Comparison of ENCODE assay signal across 7 cellular contexts in the genomic region with DNA sequence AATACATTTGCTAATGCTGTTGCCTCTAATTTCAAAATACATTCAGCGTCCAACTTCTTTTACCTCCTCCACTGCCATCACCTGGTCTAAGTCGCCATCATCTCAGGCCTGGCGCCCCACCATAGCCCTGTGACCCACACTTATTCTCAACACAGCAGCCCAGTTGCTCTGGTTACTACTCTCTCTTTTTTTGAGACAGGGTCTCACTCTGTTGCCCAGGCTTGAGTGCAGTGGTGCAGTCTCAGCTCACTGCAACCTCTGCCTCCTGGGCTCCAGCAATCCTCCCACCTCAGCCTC. TPM values are rescaled to one million over a fixed set of nuclear protein-coding genes. Genes with fewer than 3 reads are reported as not detected.
"Had no signal": no experiment of that assay in that cellular context is flagged by ENCODE, and none has a peak within 500 bp of the region (broad histone marks: within the 10 kb centered on the region; RNA-seq: fewer than 3 reads in every experiment).

No MANE protein-coding gene starts in this region.

- H3K4me3 Mint-ChIP-seq: HFFc6 had no signal

- H3K4me3 ChIP-seq: GM23248, HAP-1 had no signal

- H3K9me3 Mint-ChIP-seq: HFFc6 had no signal

- ATAC-seq: HCT116 had no signal

- H3K4me1 ChIP-seq: HAP-1 had no signal

- DNase-seq: GM23248, GOT3, HFFc6, IMR-90 had no signal

- H3K36me3 ChIP-seq: HAP-1 had no signal

- H2AFZ ChIP-seq: GM23248 had no signal

- H3K27ac Mint-ChIP-seq: HFFc6 had no signal

- H3K9me3 ChIP-seq: HAP-1 had no signal

- H3K27ac ChIP-seq: GM23248, HL-60 had no signal

- H3K9ac ChIP-seq: GM23248 had no signal

RNA-seq across cellular contexts. Expression of gene NKD1, which starts 7.5 kb away (rescaled TPM):
- total RNA-seq: GM23248, HFFc6, IMR-90 had no signal
- polyA plus RNA-seq: GM23248, IMR-90 had no signal
